14 cellular contexts compared by ENCODE assay signal in genomic region chr2:222819722-222820333, GRCh38. TPM values are rescaled to one million over a fixed set of nuclear protein-coding genes. Genes with fewer than 3 reads are reported as not detected.
DNase-seq lines count a peak whose midpoint lies in the region; ATAC-seq and TF ChIP-seq lines count a peak whose summit lies in the region.
"Had no signal": no experiment of that assay in that cellular context is flagged by ENCODE, and none has a peak within 500 bp of the region (broad histone marks: within the 10 kb centered on the region; RNA-seq: fewer than 3 reads in every experiment).

No MANE protein-coding gene starts in this region.

- in situ Hi-C loops in Caki2 (cut with HindIII; ENCODE audit: low pct_unique_long_range_greater_than_20kb, low sequenced_read_pairs), result no loop called here

- DNase-seq in Caki2 (ENCODE audit: low read depth), result peak; percentile 17
- peak; percentile 48 for DNase-seq in HCEC 1CT
- DNase-seq in kidney epithelial cell (ENCODE audit: low read depth), result peak; percentile 37
- DNase-seq in left ventricle myocardium superior, result no peak
- no peak for DNase-seq in Ammon's horn (ENCODE audit: low spot score)
- DNase-seq: esophagus squamous epithelium, GDM1, naive B cell, NCI-H1092 treated with DMSO at 0.1 percent for 48 hours, NCI-H510A had no signal

- no peak for TF ChIP-seq CTCF in kidney epithelial cell (IDR thresholded peaks at IDR 0.05; ENCODE audit: insufficient read depth, low read length, poor library complexity, severe bottlenecking)

- H3K27ac ChIP-seq in angular gyrus (ENCODE audit: low read depth, low read length), result peak overlapping the region; percentile 4
- H3K27ac ChIP-seq: suprapubic skin had no signal

- H3K27me3 ChIP-seq in kidney epithelial cell (ENCODE audit: control insufficient read depth, insufficient read depth, low read length), result no peaks in the 10 kb centered on the region
- H3K27me3 ChIP-seq: esophagus squamous epithelium, suprapubic skin had no signal

- intact Hi-C loops in left ventricle myocardium superior (cut with micrococcal nuclease), result no loop called here

- no peaks in the 10 kb centered on the region for H3K36me3 ChIP-seq in kidney epithelial cell (ENCODE audit: control insufficient read depth, insufficient read depth, low read length)
- H3K36me3 ChIP-seq: esophagus squamous epithelium, suprapubic skin had no signal

- no peak overlapping the region for H3K4me3 ChIP-seq in kidney epithelial cell (ENCODE audit: low read depth, low read length)
- H3K4me3 ChIP-seq: esophagus squamous epithelium, suprapubic skin had no signal

- ATAC-seq in GM19328 (IDR thresholded peaks at IDR 0.05; ENCODE audit: unreplicated experiment) (no peak), left ventricle myocardium superior (no peak), HG02852 (IDR thresholded peaks at IDR 0.05; ENCODE audit: unreplicated experiment) (no peak)

RNA-seq across cellular contexts. Expression of gene ACSL3, which starts 41.0 kb away (rescaled TPM):
- total RNA-seq in Caki2 (2014; rRNA removed; shearing (Covaris generic); ENCODE audit: low replicate concordance), result 100 and 171 TPM in 2 replicates
- 94.1 and 98.6 TPM in 2 replicates for total RNA-seq in kidney epithelial cell
- total RNA-seq in left ventricle myocardium superior, result 48.8 TPM

Comparison
In these comparisons a context has a peak if more than half of its experiments do, and no peak if none do; other contexts are left out.
1. DNase-seq: peak in Caki2 (single experiment), HCEC 1CT (single experiment) and kidney epithelial cell (single experiment); none in left ventricle myocardium superior (single experiment) and Ammon's horn (single experiment).